In the genomic region with DNA sequence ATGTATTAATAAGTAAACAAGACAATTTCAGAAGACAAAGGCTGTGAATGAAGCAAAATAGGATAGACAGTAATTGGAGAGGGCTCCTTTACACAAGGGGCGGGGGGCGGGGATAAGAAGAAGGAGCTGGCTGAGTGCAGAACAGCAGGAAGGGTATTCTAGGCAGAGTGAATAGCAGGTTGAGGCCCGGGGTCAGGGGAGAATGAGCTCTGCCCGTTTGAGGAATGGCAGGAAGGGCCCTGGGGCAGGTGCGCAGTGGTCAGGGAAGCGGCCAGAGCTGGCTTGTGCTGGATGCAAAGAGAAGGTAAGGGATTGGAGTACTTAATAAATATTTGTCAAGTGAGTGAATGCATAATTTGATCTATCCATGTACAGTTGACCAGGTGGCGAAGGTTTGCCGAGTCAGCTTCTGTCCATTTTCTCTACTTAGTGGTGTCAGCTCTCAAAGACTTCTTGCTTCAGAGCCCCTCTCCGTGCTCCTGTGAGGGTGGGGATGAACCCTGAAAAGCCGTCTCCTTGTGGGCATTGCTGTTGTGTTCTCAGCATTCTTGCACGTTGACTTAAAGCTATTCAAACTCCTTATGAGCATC, we compare ENCODE assay signal across 13 cellular contexts.
"Had no signal": no experiment of that assay in that cellular context is flagged by ENCODE, and none has a peak within 500 bp of the region (broad histone marks: within the 10 kb centered on the region; RNA-seq: fewer than 3 reads in every experiment).

No MANE protein-coding gene starts in this region.

- ATAC-seq: activated T-cell treated with anti-CD3 and anti-CD28 coated beads, Interleukin-2, amount 50 U/mL, for 4 hours had no signal

- H3K27ac Mint-ChIP-seq: activated CD4-positive, alpha-beta memory T cell treated with anti-CD3 and anti-CD28 coated beads for 36 hours; activated naive CD8-positive, alpha-beta T cell treated with anti-CD3 and anti-CD28 coated beads for 36 hours; endodermal cell had no signal

- H3K9me3 ChIP-seq: breast epithelium, neutrophil, uterus had no signal

- H3K4me3 Mint-ChIP-seq: activated CD4-positive, alpha-beta memory T cell treated with anti-CD3 and anti-CD28 coated beads for 36 hours; activated naive CD8-positive, alpha-beta T cell treated with anti-CD3 and anti-CD28 coated beads for 36 hours; activated T-cell treated with anti-CD3 and anti-CD28 coated beads, Interleukin-2, amount 50 U/mL, for 4 hours; endodermal cell had no signal

- H3K9me3 Mint-ChIP-seq: activated CD4-positive, alpha-beta memory T cell treated with anti-CD3 and anti-CD28 coated beads for 36 hours; activated naive CD8-positive, alpha-beta T cell treated with anti-CD3 and anti-CD28 coated beads for 36 hours; activated T-cell treated with anti-CD3 and anti-CD28 coated beads, Interleukin-2, amount 50 U/mL, for 4 hours had no signal

- H3K36me3 ChIP-seq: breast epithelium, neutrophil, uterus had no signal

- H3K4me3 ChIP-seq: breast epithelium, uterus had no signal

- H3K4me1 ChIP-seq: uterus had no signal

- DNase-seq: activated CD4-positive, alpha-beta memory T cell treated with anti-CD3 and anti-CD28 coated beads for 36 hours; activated gamma-delta T cell treated with Interleukin-2 at 50 U/mL for 16 hours; activated naive CD8-positive, alpha-beta T cell treated with anti-CD3 and anti-CD28 coated beads for 36 hours; activated T-cell treated with anti-CD3 and anti-CD28 coated beads, Interleukin-2, amount 50 U/mL, for 4 hours; anterior cingulate cortex; dermis blood vessel endothelial cell; endodermal cell; erythroblast; kidney glomerular epithelial cell; small intestine; uterus had no signal

- H3K27ac ChIP-seq: breast epithelium, neutrophil, uterus had no signal

- H3K36me3 Mint-ChIP-seq: activated CD4-positive, alpha-beta memory T cell treated with anti-CD3 and anti-CD28 coated beads for 36 hours; activated naive CD8-positive, alpha-beta T cell treated with anti-CD3 and anti-CD28 coated beads for 36 hours had no signal
